ENCODE assay signal across 10 cellular contexts in genomic region chr19:55088021-55088451, GRCh38. TPM values are rescaled to one million over a fixed set of nuclear protein-coding genes. Genes with fewer than 3 reads are reported as not detected.
DNase-seq lines count a peak whose midpoint lies in the region; ATAC-seq, FAIRE-seq and TF ChIP-seq lines count a peak whose summit lies in the region.
"Had no signal": no experiment of that assay in that cellular context is flagged by ENCODE, and none has a peak within 500 bp of the region (broad histone marks: within the 10 kb centered on the region; RNA-seq: fewer than 3 reads in every experiment).

No MANE protein-coding gene starts in this region.

- no peak overlapping the region for H3K9ac ChIP-seq in BLaER1
- H3K9ac ChIP-seq in HCT116 (ENCODE audit: low read length) = no peak overlapping the region
- H3K9ac ChIP-seq in H1 (replicated peaks in 1 of 4; ENCODE audit: extremely low read depth in 1 of 4, low read depth in 3 of 4, low read length in 3 of 4) = no peak overlapping the region; a peak in 1 of 7 replicates
- peak overlapping the region; percentile 1 for H3K9ac ChIP-seq in neural progenitor cell

- H3K9me3 Mint-ChIP-seq in neural progenitor cell = no peaks in the 10 kb centered on the region
- H3K9me3 Mint-ChIP-seq: activated CD4-positive, alpha-beta memory T cell treated with anti-CD3 and anti-CD28 coated beads, Interleukin-2, amount 10 ng/mL, durations not matched to agents 7 days and 5 days had no signal

- H3K4ac ChIP-seq in H1 (replicated peaks; ENCODE audit: insufficient read length, low read depth, low read length) = no peak overlapping the region

- H4K91ac ChIP-seq in H1 (replicated peaks; ENCODE audit: insufficient read length, low read length) = no peak overlapping the region

- H3K4me1 Mint-ChIP-seq in neural progenitor cell = peaks cover 41% of the 10 kb centered on the region

- H3K79me2 ChIP-seq in HCT116 (ENCODE audit: insufficient read depth, low read length) = no peaks in the 10 kb centered on the region
- no peaks in the 10 kb centered on the region for H3K79me2 ChIP-seq in H1 (ENCODE audit: control insufficient read depth in 1 of 2, insufficient read depth in 2 of 2, low read length in 2 of 2)
- H3K79me2 ChIP-seq in neural progenitor cell (ENCODE audit: low read depth) = peaks cover 3% of the 10 kb centered on the region

- peak overlapping the region; percentile 61; the same call in 1 of the 2 replicates for H2BK15ac ChIP-seq in H1 (ENCODE audit: low read length)

- peak overlapping the region; percentile 67 for H3K27ac Mint-ChIP-seq in neural progenitor cell
- H3K27ac Mint-ChIP-seq: activated CD4-positive, alpha-beta memory T cell treated with anti-CD3 and anti-CD28 coated beads, Interleukin-2, amount 10 ng/mL, durations not matched to agents 7 days and 5 days had no signal

- H2BK20ac ChIP-seq in H1 (ENCODE audit: low read length) = no peak overlapping the region

- H2AFZ ChIP-seq in HCT116 (ENCODE audit: low read depth, low read length, poor library complexity, severe bottlenecking) = no peak overlapping the region
- no peak overlapping the region for H2AFZ ChIP-seq in H1 (ENCODE audit: low read length)
- H2AFZ ChIP-seq in neural progenitor cell (replicated peaks) = no peak overlapping the region

- H2BK120ac ChIP-seq in H1 (replicated peaks; ENCODE audit: low read depth, low read length) = no peak overlapping the region

- H3K56ac ChIP-seq in H1 (replicated peaks; ENCODE audit: insufficient read length, low read depth, low read length) = no peak overlapping the region

- peaks cover 26% of the 10 kb centered on the region for H3K4me1 ChIP-seq in BLaER1
- peaks cover 0 to 3% of the 10 kb centered on the region in 2 experiments; a peak in 1 of 4 replicates for H3K4me1 ChIP-seq in HCT116 (ENCODE audit: control insufficient read depth in 1 of 2, insufficient read depth in 2 of 2, low read length in 2 of 2)
- peaks cover 0 to 37% (median 24%) of the 10 kb centered on the region in 4 experiments; a peak in 6 of 7 replicates for H3K4me1 ChIP-seq in H1 (replicated peaks in 1 of 4; ENCODE audit: control insufficient read depth in 3 of 4, insufficient read depth in 4 of 4, low read length in 3 of 4)
- H3K4me1 ChIP-seq in neural progenitor cell = peaks cover 29% of the 10 kb centered on the region
- H3K4me1 ChIP-seq in A673 (ENCODE audit: insufficient read depth, low read length, poor library complexity, severe bottlenecking) = peaks cover 16% of the 10 kb centered on the region

- no peak for FAIRE-seq in H1 (lab: Jason Lieb, UNC)
- FAIRE-seq: G401.6 had no signal

- no peak overlapping the region for H3K14ac ChIP-seq in H1 (ENCODE audit: insufficient read length)

- peaks cover 44% of the 10 kb centered on the region for H3K27me3 ChIP-seq in BLaER1
- H3K27me3 ChIP-seq in HCT116 (ENCODE audit: insufficient read depth, low read length) = no peaks in the 10 kb centered on the region
- peaks cover 0 to 3% (median 1%) of the 10 kb centered on the region in 4 experiments; a peak in 3 of 7 replicates for H3K27me3 ChIP-seq in H1 (replicated peaks in 1 of 4; ENCODE audit: control insufficient read depth in 3 of 4, extremely low read depth in 1 of 4, insufficient read depth in 3 of 4, low read length in 3 of 4)
- H3K27me3 ChIP-seq in neural progenitor cell = peaks cover 33% of the 10 kb centered on the region
- H3K27me3 ChIP-seq in A673 (replicated peaks; ENCODE audit: insufficient read depth, low read depth, low read length, poor library complexity) = no peaks in the 10 kb centered on the region

- H3K4me3 Mint-ChIP-seq in neural progenitor cell = peak overlapping the region; percentile 91
- H3K4me3 Mint-ChIP-seq: activated CD4-positive, alpha-beta memory T cell treated with anti-CD3 and anti-CD28 coated beads, Interleukin-2, amount 10 ng/mL, durations not matched to agents 7 days and 5 days had no signal

- no peak overlapping the region for H2BK12ac ChIP-seq in H1 (ENCODE audit: low read depth, low read length)

- H4K8ac ChIP-seq in H1 (ENCODE audit: extremely low read depth, insufficient read depth, low read length) = no peak overlapping the region

- TF ChIP-seq POLR2A in HCT116 (IDR thresholded peaks at IDR 0.05; ENCODE audit: borderline replicate concordance, extremely low read depth, insufficient read depth, insufficient read length) = no peak
- peak in 1 of 2 experiments; percentile 10; a peak in 2 of 3 replicates for TF ChIP-seq POLR2A in H1 (IDR thresholded peaks at IDR 0.05; ENCODE audit: control extremely low read depth in 1 of 2, low read depth in 2 of 2, low read length in 2 of 2)

- peak overlapping the region; percentile 90 for H3K4me2 ChIP-seq in BLaER1
- no peak overlapping the region for H3K4me2 ChIP-seq in HCT116 (ENCODE audit: low read length)
- H3K4me2 ChIP-seq in H1 (ENCODE audit: insufficient read depth in 1 of 2, low read depth in 2 of 2, low read length in 2 of 2) = peak overlapping the region; percentile 71 to 98
- peak overlapping the region; percentile 90 for H3K4me2 ChIP-seq in neural progenitor cell

- CTCF ChIA-PET in HCT116 (lab: Charles Lee) (interaction anchor here (0.6 to 2.1 kb wide), 7 partner anchors 8 to 545 kb away, joined by 3 to 14 read pairs (median 4); partner anchors contain the start of gene SHISA7), H1 (lab: Charles Lee; ENCODE audit: partially characterized antibody) (interaction anchor here (0.6 to 4.5 kb wide), 23 partner anchors 8 to 296 kb away, joined by 3 to 26 read pairs (median 5); partner anchors contain the start of genes DNAAF3, EPS8L1, PPP1R12C and TMEM238), A673 (lab: Charles Lee) (interaction anchor here (0.5 to 0.9 kb wide), 3 partner anchors 12 to 72 kb away, joined by 3 to 5 read pairs (median 4); no protein-coding TSS in a partner anchor)

- H2AK5ac ChIP-seq in H1 (ENCODE audit: low read depth, low read length) = peak overlapping the region; percentile 26; the same call in 1 of the 2 replicates

- no peak for TF ChIP-seq CTCF in HCT116 (IDR thresholded peaks at IDR 0.05 in 2 of 3, conservative IDR thresholded peaks at IDR 0.05 in 1 of 3; ENCODE audit: borderline replicate concordance in 1 of 3, insufficient read depth in 1 of 3, low read depth in 2 of 3, low read length in 2 of 3)
- TF ChIP-seq CTCF in H1 (IDR thresholded peaks at IDR 0.05; ENCODE audit: control extremely low read depth in 1 of 3, insufficient read depth in 1 of 3, low read depth in 1 of 3, low read length in 3 of 3) = no peak
- no peak for TF ChIP-seq CTCF in neural progenitor cell (IDR thresholded peaks at IDR 0.05)
- no peak for TF ChIP-seq CTCF in A673 (conservative IDR thresholded peaks at IDR 0.05; ENCODE audit: low read depth, low read length)

- RAD21 ChIA-PET in HCT116 (lab: Charles Lee; ENCODE audit: low non-redundant PET in 1 of 2, low total read pairs in 2 of 2, uncharacterized antibody in 2 of 2, unreplicated experiment in 2 of 2) = no interaction called here

- H3K18ac ChIP-seq in H1 (ENCODE audit: extremely low read depth, low read length) = peak overlapping the region; percentile 48; the same call in 1 of the 2 replicates

- no peaks in the 10 kb centered on the region; the same call in 1 of the 2 replicates for H3K79me1 ChIP-seq in H1 (ENCODE audit: low read depth, low read length)

- peaks cover 5% of the 10 kb centered on the region for H3K36me3 Mint-ChIP-seq in neural progenitor cell

- peaks cover 21% of the 10 kb centered on the region for H3K23me2 ChIP-seq in H1 (ENCODE audit: low read depth, low read length)

- peaks cover 43% of the 10 kb centered on the region for H3K36me3 ChIP-seq in BLaER1
- peaks cover 0 to 11% of the 10 kb centered on the region in 2 experiments; a peak in 2 of 4 replicates for H3K36me3 ChIP-seq in HCT116 (ENCODE audit: control insufficient read depth in 1 of 2, insufficient read depth in 2 of 2, low read length in 2 of 2)
- peaks cover 0 to 5% (median 2%) of the 10 kb centered on the region in 4 experiments; a peak in 2 of 8 replicates for H3K36me3 ChIP-seq in H1 (ENCODE audit: control insufficient read depth in 2 of 4, insufficient read depth in 4 of 4, low read length in 3 of 4)
- H3K36me3 ChIP-seq in neural progenitor cell = no peaks in the 10 kb centered on the region
- peaks cover 2% of the 10 kb centered on the region for H3K36me3 ChIP-seq in A673 (ENCODE audit: insufficient read depth, low read length, poor library complexity, severe bottlenecking)

- no peak overlapping the region for H3K4me3 ChIP-seq in BLaER1
- no peak overlapping the region for H3K4me3 ChIP-seq in HCT116 (replicated peaks in 1 of 2; ENCODE audit: low read depth in 1 of 2, low read length in 2 of 2)
- H3K4me3 ChIP-seq in H1 (ENCODE audit: extremely low read depth in 1 of 4, insufficient read depth in 2 of 4, low read depth in 3 of 4, low read length in 4 of 4) = peak overlapping the region in 3 of 4 experiments; percentile 70 to 84 (median 75); a peak in 5 of 8 replicates
- peak overlapping the region; percentile 68 for H3K4me3 ChIP-seq in neural progenitor cell
- H3K4me3 ChIP-seq in A673 (ENCODE audit: low read depth, low read length, poor library complexity, severe bottlenecking) = no peak overlapping the region

- no peak overlapping the region for H4K5ac ChIP-seq in H1 (ENCODE audit: insufficient read length, low read depth, low read length)

- 77% methylated on average over 12 of the region's 12 CpGs; no CpG with 5 or more reads in 1 of the 2 experiments for WGBS in H1 (ENCODE audit: extremely low coverage in 1 of 2, insufficient coverage in 1 of 2, insufficient read length in 1 of 2, insufficient replicate concordance in 2 of 2, low coverage in 1 of 2, low lambda C conversion rate in 2 of 2, missing lambda C conversion rate in 1 of 2), 2 experiments

- intact Hi-C loops in HCT116 (cut with micrococcal nuclease) (loop anchor here (1.0 kb wide), 1 partner anchor 330 kb away; no protein-coding TSS in a partner anchor), A673 (cut with micrococcal nuclease; ENCODE audit: unreplicated experiment) (no loop called here)

- no peak for TF ChIP-seq EP300 in H1 (IDR thresholded peaks at IDR 0.05; ENCODE audit: borderline replicate concordance in 1 of 2, low read depth in 2 of 2, low read length in 2 of 2)

- no peak overlapping the region for H3K23ac ChIP-seq in H1 (ENCODE audit: insufficient read length)

- H3K9me3 ChIP-seq in BLaER1 (no peaks in the 10 kb centered on the region), HCT116 (ENCODE audit: control insufficient read depth in 1 of 2, insufficient read depth in 1 of 2, low read depth in 1 of 2, low read length in 2 of 2) (no peaks in the 10 kb centered on the region), H1 (ENCODE audit: insufficient read depth in 2 of 2, low read depth in 1 of 2, low read length in 1 of 2) (no peaks in the 10 kb centered on the region), neural progenitor cell (ENCODE audit: low read depth) (no peaks in the 10 kb centered on the region), A673 (ENCODE audit: low read depth, low read length, poor library complexity, severe bottlenecking) (no peaks in the 10 kb centered on the region)

- no peak for ATAC-seq in HCT116

- no peak overlapping the region for H3K27ac ChIP-seq in BLaER1
- H3K27ac ChIP-seq in HCT116 (ENCODE audit: low read depth, low read length) = peak overlapping the region; percentile 28; the same call in 1 of the 2 replicates
- H3K27ac ChIP-seq in H1 (ENCODE audit: low read depth, low read length) = no peak overlapping the region
- no peak overlapping the region for H3K27ac ChIP-seq in neural progenitor cell
- no peak overlapping the region for H3K27ac ChIP-seq in A673 (ENCODE audit: low read depth, low read length, poor library complexity, severe bottlenecking)

- H3K9me2 ChIP-seq in HCT116 (ENCODE audit: insufficient read depth) = no peaks in the 10 kb centered on the region

- peaks cover 66% of the 10 kb centered on the region for H4K20me1 ChIP-seq in BLaER1
- no peaks in the 10 kb centered on the region for H4K20me1 ChIP-seq in HCT116 (ENCODE audit: insufficient read depth)
- peaks cover 14 to 15% of the 10 kb centered on the region in 2 experiments for H4K20me1 ChIP-seq in H1 (replicated peaks in 1 of 2; ENCODE audit: control insufficient read depth in 1 of 2, insufficient read depth in 2 of 2, low read length in 2 of 2)
- peaks cover 56% of the 10 kb centered on the region for H4K20me1 ChIP-seq in neural progenitor cell (ENCODE audit: low read depth)

- BruUV-seq in HCT116 (replicated peaks; lab: Mats Ljungman, UMichigan) (no TSS peak), A673 (replicated peaks; lab: Mats Ljungman, UMichigan) (no TSS peak)

- DNase-seq in HCT116 (ENCODE audit: low read depth, low spot score) (no peak), H1 (ENCODE audit: low read depth in 1 of 2, low spot score in 2 of 2) (no peak), neural progenitor cell (ENCODE audit: low spot score) (no peak), glomerular visceral epithelial cell (ENCODE audit: extremely low spot score) (no peak), A673 (ENCODE audit: low spot score) (no peak), NCI-H1105 treated with DMSO at 0.1 percent for 48 hours (lab: John Stamatoyannopoulos, UW) (no peak), amniotic stem cell (lab: John Stamatoyannopoulos, UW) (no peak)

- TF ChIP-seq RAD21 in HCT116 (IDR thresholded peaks at IDR 0.05; ENCODE audit: low read depth) = no peak
- TF ChIP-seq RAD21 in H1 (IDR thresholded peaks at IDR 0.05 in 1 of 2, conservative IDR thresholded peaks at IDR 0.05 in 1 of 2; ENCODE audit: low read depth in 2 of 2, low read length in 2 of 2) = no peak

- no peak overlapping the region for H2BK5ac ChIP-seq in H1 (ENCODE audit: low read depth, low read length)

- peaks cover 35% of the 10 kb centered on the region for H3K27me3 Mint-ChIP-seq in neural progenitor cell (ENCODE audit: insufficient read depth, low read depth)

- POLR2A ChIA-PET in HCT116 (lab: Charles Lee) = no interaction called here
- POLR2A ChIA-PET in H1 (lab: Charles Lee; ENCODE audit: partially characterized antibody) = interaction anchor here (0.5 to 8.7 kb wide), 8 partner anchors 7 to 1217 kb away, joined by 3 to 72 read pairs (median 10); partner anchors contain the start of genes EPS8L1 and PPP1R12C
- POLR2A ChIA-PET in A673 (lab: Charles Lee; ENCODE audit: low non-redundant PET) = no interaction called here

- H3F3A ChIP-seq in neural progenitor cell (ENCODE audit: low read depth) = peaks cover 39% of the 10 kb centered on the region

RNA-seq across cellular contexts. Expression of gene EPS8L1, which starts 12.4 kb away (rescaled TPM):
- total RNA-seq in HCT116 (2021; ENCODE audit: unreplicated experiment) = 62.1 TPM
- 87.9 and 99.4 TPM in 2 replicates for polyA plus RNA-seq in HCT116 (2012)
- 30.2 and 37.0 TPM in 2 replicates for total RNA-seq in H1 (2021; fragmentation: NEBNext Ultra II Directional; extraction: Animal tissue kit (Norgen Biotek cat#: 25700))
- polyA plus RNA-seq in H1 (2011; rRNA removed) = 19.8 and 33.6 TPM in 2 replicates
- polyA plus RNA-seq in H1 (2011; cell fraction: cytosol; rRNA removed) = 40.0 TPM
- 100 TPM for polyA plus RNA-seq in H1 (2011; cell fraction: nucleus; rRNA removed)
- polyA plus RNA-seq in H1 (2012, experiment 1 of 2) = 33.6 to 63.1 TPM (median 56.4 TPM) in 4 replicates
- polyA plus RNA-seq in H1 (2012, experiment 2 of 2) = 37.3 TPM
- polyA plus RNA-seq in H1 (2013, experiment 1 of 2) = 21.4 TPM
- 19.2 TPM for polyA plus RNA-seq in H1 (2013, experiment 2 of 2)
- polyA minus RNA-seq in H1 (2011; rRNA and poly(A)+ RNA removed) = 21.6 and 24.3 TPM in 2 replicates
- 31.6 TPM for polyA minus RNA-seq in H1 (2011; cell fraction: cytosol; rRNA and poly(A)+ RNA removed)
- polyA minus RNA-seq in H1 (2011; cell fraction: nucleus; rRNA and poly(A)+ RNA removed) = 27.3 TPM
- total RNA-seq in neural progenitor cell (ENCODE audit: low replicate concordance) = 7.0 and 17.5 TPM in 2 replicates
- 7.7 and 10.2 TPM in 2 replicates for total RNA-seq in A673 (2021)

RNA-seq across cellular contexts. Expression of gene RDH13, which starts 25.1 kb away (rescaled TPM):
- 31.1 TPM for total RNA-seq in HCT116 (2021; ENCODE audit: unreplicated experiment)
- polyA plus RNA-seq in HCT116 (2012) = 22.7 and 23.1 TPM in 2 replicates
- total RNA-seq in H1 (2021; fragmentation: NEBNext Ultra II Directional; extraction: Animal tissue kit (Norgen Biotek cat#: 25700)) = 29.4 and 31.5 TPM in 2 replicates
- polyA plus RNA-seq in H1 (2011; rRNA removed) = 15.9 and 20.5 TPM in 2 replicates
- polyA plus RNA-seq in H1 (2011; cell fraction: cytosol; rRNA removed) = 17.2 TPM
- polyA plus RNA-seq in H1 (2011; cell fraction: nucleus; rRNA removed) = 41.2 TPM
- polyA plus RNA-seq in H1 (2012, experiment 1 of 2) = 20.1 to 26.0 TPM (median 24.4 TPM) in 4 replicates
- 16.8 TPM for polyA plus RNA-seq in H1 (2012, experiment 2 of 2)
- polyA plus RNA-seq in H1 (2013, experiment 1 of 2) = 15.7 TPM
- polyA plus RNA-seq in H1 (2013, experiment 2 of 2) = 14.9 TPM
- 22.0 and 25.7 TPM in 2 replicates for polyA minus RNA-seq in H1 (2011; rRNA and poly(A)+ RNA removed)
- 18.3 TPM for polyA minus RNA-seq in H1 (2011; cell fraction: cytosol; rRNA and poly(A)+ RNA removed)
- polyA minus RNA-seq in H1 (2011; cell fraction: nucleus; rRNA and poly(A)+ RNA removed) = 27.8 TPM
- total RNA-seq in neural progenitor cell (ENCODE audit: low replicate concordance) = 9.0 and 9.4 TPM in 2 replicates
- 19.0 and 24.4 TPM in 2 replicates for total RNA-seq in A673 (2021)

RNA-seq across cellular contexts. Expression of gene PPP1R12C, which starts 29.4 kb away (rescaled TPM):
- 83.2 TPM for total RNA-seq in HCT116 (2021; ENCODE audit: unreplicated experiment)
- polyA plus RNA-seq in HCT116 (2012) = 50.0 and 59.9 TPM in 2 replicates
- 71.5 and 88.8 TPM in 2 replicates for total RNA-seq in H1 (2021; fragmentation: NEBNext Ultra II Directional; extraction: Animal tissue kit (Norgen Biotek cat#: 25700))
- polyA plus RNA-seq in H1 (2011; rRNA removed) = 31.7 and 49.5 TPM in 2 replicates
- 56.3 TPM for polyA plus RNA-seq in H1 (2011; cell fraction: cytosol; rRNA removed)
- polyA plus RNA-seq in H1 (2011; cell fraction: nucleus; rRNA removed) = 230 TPM
- polyA plus RNA-seq in H1 (2012, experiment 1 of 2) = 62.6 to 73.1 TPM (median 72.1 TPM) in 4 replicates
- 47.9 TPM for polyA plus RNA-seq in H1 (2012, experiment 2 of 2)
- polyA plus RNA-seq in H1 (2013, experiment 1 of 2) = 59.9 TPM
- polyA plus RNA-seq in H1 (2013, experiment 2 of 2) = 53.5 TPM
- polyA minus RNA-seq in H1 (2011; rRNA and poly(A)+ RNA removed) = 12.3 and 14.2 TPM in 2 replicates
- 25.6 TPM for polyA minus RNA-seq in H1 (2011; cell fraction: cytosol; rRNA and poly(A)+ RNA removed)
- polyA minus RNA-seq in H1 (2011; cell fraction: nucleus; rRNA and poly(A)+ RNA removed) = 48.5 TPM
- total RNA-seq in neural progenitor cell (ENCODE audit: low replicate concordance) = 21.8 and 62.7 TPM in 2 replicates
- total RNA-seq in A673 (2021) = 85.7 and 94.6 TPM in 2 replicates

RNA-seq across cellular contexts. Expression of gene GP6, which starts 50.0 kb away (rescaled TPM):
- total RNA-seq in HCT116 (2021; ENCODE audit: unreplicated experiment) (not detected), neural progenitor cell (ENCODE audit: low replicate concordance) (not detected in 2 replicates), A673 (2021) (0.22 TPM in 1 of 2 replicates, not detected in the other)
- polyA plus RNA-seq in HCT116 (2012) = 0.42 and 0.46 TPM in 2 replicates
- total RNA-seq in H1 (2021; fragmentation: NEBNext Ultra II Directional; extraction: Animal tissue kit (Norgen Biotek cat#: 25700)) = 0.26 TPM in 1 of 2 replicates, not detected in the other
- 0.18 and 0.42 TPM in 2 replicates for polyA plus RNA-seq in H1 (2011; rRNA removed)
- polyA plus RNA-seq in H1 (2011; cell fraction: cytosol; rRNA removed) = 0.31 TPM
- 0.98 TPM for polyA plus RNA-seq in H1 (2011; cell fraction: nucleus; rRNA removed)
- 0.50 to 1.2 TPM (median 0.53 TPM) in 4 replicates for polyA plus RNA-seq in H1 (2012, experiment 1 of 2)
- polyA plus RNA-seq in H1 (2012, experiment 2 of 2) = not detected
- 0.18 TPM for polyA plus RNA-seq in H1 (2013, experiment 1 of 2)
- 0.11 TPM for polyA plus RNA-seq in H1 (2013, experiment 2 of 2)
- 0.22 and 0.66 TPM in 2 replicates for polyA minus RNA-seq in H1 (2011; rRNA and poly(A)+ RNA removed)
- not detected for polyA minus RNA-seq in H1 (2011; cell fraction: cytosol; rRNA and poly(A)+ RNA removed)
- 0.40 TPM for polyA minus RNA-seq in H1 (2011; cell fraction: nucleus; rRNA and poly(A)+ RNA removed)

Comparison
In these comparisons a context has a peak if more than half of its experiments do, and no peak if none do; other contexts are left out.
1. H3K4me3 ChIP-seq: peak in H1 (3 of 4) and neural progenitor cell (single experiment); none in BLaER1 (single experiment), HCT116 (0 of 2) and A673 (single experiment).